Comparison of ENCODE assay signal across 8 cellular contexts in genomic region chr18:49486959-49487710, GRCh38. TPM values are rescaled to one million over a fixed set of nuclear protein-coding genes. Genes with fewer than 3 reads are reported as not detected.
DNase-seq lines count a peak whose midpoint lies in the region; ATAC-seq and TF ChIP-seq lines count a peak whose summit lies in the region.

Gene C18orf32, minus strand, starts transcription at chr18:49487234. Its CDS starts 3,486 bp downstream, at chr18:49483748.

- H3K9me3 Mint-ChIP-seq in activated naive CD4-positive, alpha-beta T cell treated with anti-CD3 and anti-CD28 coated beads, Interleukin-2, amount 50 U/mL, for 24 hours: no peaks in the 10 kb centered on the region

- peaks cover 5% of the 10 kb centered on the region for H3K36me3 ChIP-seq in GM06990 (ENCODE audit: control insufficient read depth, insufficient read depth, low read length)
- H3K36me3 ChIP-seq in osteoblast (ENCODE audit: insufficient read depth, low read length): peaks cover 55% of the 10 kb centered on the region
- peaks cover 19% of the 10 kb centered on the region for H3K36me3 ChIP-seq in thoracic aorta

- peaks cover 48% of the 10 kb centered on the region for H3K36me3 Mint-ChIP-seq in activated naive CD4-positive, alpha-beta T cell treated with anti-CD3 and anti-CD28 coated beads, Interleukin-2, amount 50 U/mL, for 24 hours

- H3K4me2 ChIP-seq in osteoblast (ENCODE audit: insufficient read depth, low read length): peak within 1 kb of the TSS; percentile 93

- H4K20me1 ChIP-seq in osteoblast (ENCODE audit: insufficient read depth, low read length): peaks cover 29% of the 10 kb centered on the region

- H3K27ac ChIP-seq in osteoblast (ENCODE audit: low read depth, low read length): peak within 1 kb of the TSS; percentile 91
- H3K27ac ChIP-seq in thoracic aorta: peak within 1 kb of the TSS; percentile 85 to 93

- TF ChIP-seq CTCF in GM06990 (IDR thresholded peaks at IDR 0.05; ENCODE audit: insufficient read depth, low read length, poor library complexity, severe bottlenecking) (no peak), osteoblast (IDR thresholded peaks at IDR 0.05; ENCODE audit: extremely low read depth, low read depth, low read length) (no peak), thoracic aorta (IDR thresholded peaks at IDR 0.05) (no peak)

- no peaks in the 10 kb centered on the region for H3K27me3 Mint-ChIP-seq in activated naive CD4-positive, alpha-beta T cell treated with anti-CD3 and anti-CD28 coated beads, Interleukin-2, amount 50 U/mL, for 24 hours

- DNase-seq in GM06990 (ENCODE audit: extremely low read depth, insufficient read length): peak; percentile 97
- peak; percentile 91 for DNase-seq in NCI-H1092 (lab: John Stamatoyannopoulos, UW)
- peak; percentile 94 for DNase-seq in glomerular visceral epithelial cell (ENCODE audit: extremely low spot score)
- DNase-seq in osteoblast (ENCODE audit: insufficient read length, low spot score, missing footprints): peak; percentile 98
- DNase-seq in thoracic aorta (ENCODE audit: low spot score): peak; percentile 80

- H3K27ac Mint-ChIP-seq in activated naive CD4-positive, alpha-beta T cell treated with anti-CD3 and anti-CD28 coated beads, Interleukin-2, amount 50 U/mL, for 24 hours: peak within 1 kb of the TSS; percentile 91

- H3K4me1 ChIP-seq in osteoblast (ENCODE audit: insufficient read depth, low read length) (peaks cover 38% of the 10 kb centered on the region), thoracic aorta (ENCODE audit: control insufficient read depth in 1 of 2, low read depth in 2 of 2) (peaks cover 14 to 38% of the 10 kb centered on the region in 2 donors)

- ATAC-seq in HG02588 (IDR thresholded peaks at IDR 0.05; ENCODE audit: unreplicated experiment) (peak; percentile 94), SK-N-SH treated with all-trans-retinoic acid at 6 μM for 48 hours (peak; percentile 96), thoracic aorta (ENCODE audit: insufficient number of reproducible peaks, low FRiP score, low read depth) (peak; percentile 92)

- H3K79me2 ChIP-seq in osteoblast (ENCODE audit: insufficient read depth, low read length): peaks cover 57% of the 10 kb centered on the region

- H3K27me3 ChIP-seq in GM06990 (replicated peaks; ENCODE audit: control insufficient read depth, insufficient read depth, low read length) (no peaks in the 10 kb centered on the region), osteoblast (ENCODE audit: insufficient read depth, low read length) (no peaks in the 10 kb centered on the region), thoracic aorta (replicated peaks; ENCODE audit: insufficient read depth) (no peaks in the 10 kb centered on the region)

- H3K4me1 Mint-ChIP-seq in activated naive CD4-positive, alpha-beta T cell treated with anti-CD3 and anti-CD28 coated beads, Interleukin-2, amount 50 U/mL, for 24 hours: peaks cover 58% of the 10 kb centered on the region

- H3K4me3 ChIP-seq in GM06990 (replicated peaks; ENCODE audit: low read depth, low read length) (peak within 1 kb of the TSS; percentile 67), osteoblast (ENCODE audit: insufficient read depth, low read length) (peak within 1 kb of the TSS; percentile 87), thoracic aorta (peak within 1 kb of the TSS; percentile 97)

- H3K9me3 ChIP-seq in osteoblast (ENCODE audit: low read depth, low read length) (no peaks in the 10 kb centered on the region), thoracic aorta (no peaks in the 10 kb centered on the region)

- H2AFZ ChIP-seq in osteoblast (ENCODE audit: low read length): peak within 1 kb of the TSS; percentile 84

- peak within 1 kb of the TSS; percentile 92 for H3K4me3 Mint-ChIP-seq in activated naive CD4-positive, alpha-beta T cell treated with anti-CD3 and anti-CD28 coated beads, Interleukin-2, amount 50 U/mL, for 24 hours

TF ChIP-seq in SK-N-SH treated with all-trans-retinoic acid at 6 μM for 48 hours, 23 proteins besides CTCF, POLR2A, EP300 and RAD21 (continues in another document):
- TF ChIP-seq ARNTL (CRISPR knock-in tag; IDR thresholded peaks at IDR 0.05; ENCODE audit: borderline replicate concordance, low read depth) (no peak), ISL1 (CRISPR knock-in tag; IDR thresholded peaks at IDR 0.05) (no peak), TSHZ2 (CRISPR knock-in tag; IDR thresholded peaks at IDR 0.05) (peak; percentile 63; the same call in 1 of the 2 replicates), ZC3H10 (CRISPR knock-in tag; IDR thresholded peaks at IDR 0.05) (no peak; the same call in 1 of the 2 replicates), OSR1 (CRISPR knock-in tag; IDR thresholded peaks at IDR 0.05) (no peak), CSDC2 (CRISPR knock-in tag; IDR thresholded peaks at IDR 0.05) (no peak), ZNF8 (CRISPR knock-in tag; IDR thresholded peaks at IDR 0.05) (no peak), POU6F1 (CRISPR knock-in tag; IDR thresholded peaks at IDR 0.05; ENCODE audit: borderline replicate concordance, low read depth) (peak; percentile 88; the same call in 1 of the 2 replicates), TOX (CRISPR knock-in tag; IDR thresholded peaks at IDR 0.05; ENCODE audit: borderline replicate concordance) (peak; percentile 75; the same call in 1 of the 2 replicates), CREB5 (CRISPR knock-in tag; IDR thresholded peaks at IDR 0.05; ENCODE audit: low read depth) (peak; percentile 73), TCF4 (CRISPR knock-in tag; IDR thresholded peaks at IDR 0.05; ENCODE audit: borderline replicate concordance) (no peak; the same call in 1 of the 2 replicates), ZNF565 (CRISPR knock-in tag; conservative IDR thresholded peaks at IDR 0.05; ENCODE audit: low read depth) (no peak), ZFP30 (CRISPR knock-in tag; IDR thresholded peaks at IDR 0.05) (no peak), PPARA (CRISPR knock-in tag; IDR thresholded peaks at IDR 0.05; ENCODE audit: borderline replicate concordance) (no peak), ZFP3 (CRISPR knock-in tag; IDR thresholded peaks at IDR 0.05) (no peak; the same call in 1 of the 2 replicates), ESRRG (CRISPR knock-in tag; IDR thresholded peaks at IDR 0.05) (peak; percentile 43), ZNF70 (CRISPR knock-in tag; IDR thresholded peaks at IDR 0.05) (no peak), SNAI2 (CRISPR knock-in tag; IDR thresholded peaks at IDR 0.05) (0 out of 2 replicates have a peak, but pooled peaks have one; percentile 55), GLIS3 (CRISPR knock-in tag; IDR thresholded peaks at IDR 0.05) (peak; percentile 85; the same call in 1 of the 2 replicates), RARB (CRISPR knock-in tag; IDR thresholded peaks at IDR 0.05) (0 out of 2 replicates have a peak, but pooled peaks have one; percentile 52), BACH2 (CRISPR knock-in tag; IDR thresholded peaks at IDR 0.05; ENCODE audit: borderline replicate concordance) (no peak)

RNA-seq across cellular contexts. Expression of gene C18orf32, which starts in this region (rescaled TPM):
- total RNA-seq in osteoblast (16.5 and 16.6 TPM in 2 replicates), thoracic aorta (10 to 100 TPM; 31.5 to 39.4 TPM)

Comparison
In these comparisons a context has a peak if more than half of its experiments do, and no peak if none do; other contexts are left out.
1. Peak in every context shown above with its lines: DNase-seq, ATAC-seq, H3K4me3 ChIP-seq and H3K27ac ChIP-seq.